ENCODE assay signal across 18 cellular contexts in genomic region chr14:105267820-105268548, GRCh38. TPM values are rescaled to one million over a fixed set of nuclear protein-coding genes. Genes with fewer than 3 reads are reported as not detected.
DNase-seq lines count a peak whose midpoint lies in the region; ATAC-seq and TF ChIP-seq lines count a peak whose summit lies in the region.
"Had no signal": no experiment of that assay in that cellular context is flagged by ENCODE, and none has a peak within 500 bp of the region (broad histone marks: within the 10 kb centered on the region; RNA-seq: fewer than 3 reads in every experiment).

No MANE protein-coding gene starts in this region.

- H3K4me2 ChIP-seq in PC-9: no peak overlapping the region

- no peaks in the 10 kb centered on the region; the same call in 1 of the 2 replicates for H3F3A ChIP-seq in PC-9 (ENCODE audit: insufficient read depth, low read depth)

- WGBS in esophagus muscularis mucosa: 76% methylated on average over 8 of the region's 21 CpGs

- H3K27ac Mint-ChIP-seq in stimulated activated effector memory CD8-positive, alpha-beta T cell treated with anti-CD3 and anti-CD28 coated beads, Interleukin-12 subunit alpha, Interleukin-12 subunit beta, amount 100 ng/mL, for 72 hours: peak overlapping the region; percentile 68
- H3K27ac Mint-ChIP-seq: activated B cell treated with CpG ODN at 0.5 μM for 24 hours; activated CD8-positive, alpha-beta memory T cell treated with anti-CD3 and anti-CD28 coated beads, Interleukin-2, amount 10 ng/mL, durations not matched to agents 7 days and 5 days; immature natural killer cell had no signal

- no peak overlapping the region for H2AFZ ChIP-seq in PC-9

- H3K36me3 Mint-ChIP-seq in stimulated activated effector memory CD8-positive, alpha-beta T cell treated with anti-CD3 and anti-CD28 coated beads, Interleukin-12 subunit alpha, Interleukin-12 subunit beta, amount 100 ng/mL, for 72 hours: peaks cover 32% of the 10 kb centered on the region

- no peaks in the 10 kb centered on the region for H3K9me2 ChIP-seq in PC-9 (ENCODE audit: insufficient read depth)

- peaks cover 18% of the 10 kb centered on the region for H3K4me1 Mint-ChIP-seq in stimulated activated effector memory CD8-positive, alpha-beta T cell treated with anti-CD3 and anti-CD28 coated beads, Interleukin-12 subunit alpha, Interleukin-12 subunit beta, amount 100 ng/mL, for 72 hours
- H3K4me1 Mint-ChIP-seq: activated CD8-positive, alpha-beta memory T cell treated with anti-CD3 and anti-CD28 coated beads, Interleukin-2, amount 10 ng/mL, durations not matched to agents 7 days and 5 days had no signal

- H3K27me3 ChIP-seq in esophagus muscularis mucosa (no peaks in the 10 kb centered on the region), PC-9 (ENCODE audit: insufficient read depth, low read depth) (no peaks in the 10 kb centered on the region)

- no peaks in the 10 kb centered on the region for H3K9me3 Mint-ChIP-seq in stimulated activated effector memory CD8-positive, alpha-beta T cell treated with anti-CD3 and anti-CD28 coated beads, Interleukin-12 subunit alpha, Interleukin-12 subunit beta, amount 100 ng/mL, for 72 hours
- H3K9me3 Mint-ChIP-seq: activated B cell treated with CpG ODN at 0.5 μM for 24 hours, immature natural killer cell had no signal

- peak; percentile 53 for ATAC-seq in Right ventricle myocardium inferior
- ATAC-seq in left colon: peak; percentile 91
- peak; percentile 28 for ATAC-seq in stimulated activated effector memory CD8-positive, alpha-beta T cell treated with anti-CD3 and anti-CD28 coated beads, Interleukin-12 subunit alpha, Interleukin-12 subunit beta, amount 100 ng/mL, for 72 hours
- ATAC-seq: activated CD8-positive, alpha-beta memory T cell treated with anti-CD3 and anti-CD28 coated beads, Interleukin-2, amount 10 ng/mL, durations not matched to agents 7 days and 5 days had no signal

- TF ChIP-seq EP300 in esophagus muscularis mucosa (IDR thresholded peaks at IDR 0.05): no peak

- intact Hi-C loops in Right ventricle myocardium inferior (cut with DNase I) (no loop called here), cardiac septum (cut with DNase I) (loop anchor here (5.0 kb wide), 1 partner anchor 66 kb away; no protein-coding TSS in a partner anchor), left colon (cut with DNase I, micrococcal nuclease) (loop anchor here in 1 of 2 donors (10.0 kb wide), 1 partner anchor 53 kb away; no protein-coding TSS in a partner anchor), esophagus muscularis mucosa (cut with DNase I) (no loop called here), PC-9 (cut with micrococcal nuclease; ENCODE audit: unreplicated experiment) (no loop called here)

- H3K36me3 ChIP-seq in esophagus muscularis mucosa (peaks cover 0 to 73% (median 29%) of the 10 kb centered on the region in 4 donors), PC-9 (ENCODE audit: low read depth) (no peaks in the 10 kb centered on the region)

- TF ChIP-seq CTCF in VCaP (conservative IDR thresholded peaks at IDR 0.05) (peak; percentile 36), esophagus muscularis mucosa (IDR thresholded peaks at IDR 0.05) (no peak), PC-9 (conservative IDR thresholded peaks at IDR 0.05) (no peak)

- 0 out of 2 replicates have a peak, but pooled peaks cover 5% of the 10 kb centered on the region for H3K79me2 ChIP-seq in PC-9 (ENCODE audit: low read depth)

- H4K20me1 ChIP-seq in PC-9 (ENCODE audit: insufficient read depth): peaks cover 13% of the 10 kb centered on the region

- H3K4me3 ChIP-seq in esophagus muscularis mucosa (no peak overlapping the region), PC-9 (no peak overlapping the region)

- DNase-seq in Right ventricle myocardium inferior (ENCODE audit: missing footprints) (no peak), cardiac septum (ENCODE audit: low spot score) (no peak), left colon (peak in 1 of 2 donors; percentile 38), esophagus muscularis mucosa (ENCODE audit: extremely low spot score) (no peak), NCI-H69 (lab: John Stamatoyannopoulos, UW) (no peak), PC-9 (no peak)
- no peak for DNase-seq in stimulated activated effector memory CD8-positive, alpha-beta T cell treated with anti-CD3 and anti-CD28 coated beads, Interleukin-12 subunit alpha, Interleukin-12 subunit beta, amount 100 ng/mL, for 72 hours (ENCODE audit: low spot score in 2 of 2)
- DNase-seq: activated B cell treated with CpG ODN at 0.5 μM for 24 hours; activated CD8-positive, alpha-beta memory T cell treated with anti-CD3 and anti-CD28 coated beads, Interleukin-2, amount 10 ng/mL, durations not matched to agents 7 days and 5 days; activated effector memory CD4-positive, alpha-beta T cell treated with Interleukin-2 at 50 U/mL for 16 hours; HCEC 1CT; immature natural killer cell; mesendoderm; NCI-H2081 treated with DMSO at 0.1 percent for 48 hours; NCI-H82; stimulated activated CD4-positive, alpha-beta T cell treated with anti-CD3 and anti-CD28 coated beads, Interleukin-1b, Interleukin-23, amount 100 ng/mL, for 48 hours; T-helper 1 cell had no signal

- CTCF ChIA-PET in PC-9 (lab: Charles Lee): no interaction called here

- H3K4me1 ChIP-seq in esophagus muscularis mucosa: peaks cover 0 to 6% (median 0%) of the 10 kb centered on the region in 4 donors
- H3K4me1 ChIP-seq in PC-9 (replicated peaks; ENCODE audit: insufficient read depth): peaks cover 4% of the 10 kb centered on the region; the same call in 1 of the 2 replicates

- POLR2A ChIA-PET in PC-9 (lab: Charles Lee; ENCODE audit: unreplicated experiment): no interaction called here

- no peak overlapping the region for H3K4me3 Mint-ChIP-seq in stimulated activated effector memory CD8-positive, alpha-beta T cell treated with anti-CD3 and anti-CD28 coated beads, Interleukin-12 subunit alpha, Interleukin-12 subunit beta, amount 100 ng/mL, for 72 hours
- H3K4me3 Mint-ChIP-seq: activated B cell treated with CpG ODN at 0.5 μM for 24 hours; activated CD8-positive, alpha-beta memory T cell treated with anti-CD3 and anti-CD28 coated beads, Interleukin-2, amount 10 ng/mL, durations not matched to agents 7 days and 5 days; immature natural killer cell had no signal

- H3K9me3 ChIP-seq in esophagus muscularis mucosa: no peaks in the 10 kb centered on the region
- H3K9me3 ChIP-seq in PC-9 (ENCODE audit: insufficient read depth, low read depth): no peaks in the 10 kb centered on the region

- no peak for TF ChIP-seq POLR2A in esophagus muscularis mucosa (IDR thresholded peaks at IDR 0.05; ENCODE audit: low read depth)

- H3K27ac ChIP-seq in VCaP (no peak overlapping the region), esophagus muscularis mucosa (replicated peaks in 1 of 4) (no peak overlapping the region), PC-9 (no peak overlapping the region)

- no TSS peak for BruUV-seq in PC-9 (replicated peaks; lab: Mats Ljungman, UMichigan)

RNA-seq across cellular contexts. Expression of gene BTBD6, which starts 19.7 kb away (rescaled TPM):
- total RNA-seq in Right ventricle myocardium inferior (48.8 TPM), cardiac septum (34.9 TPM), left colon (10 to 100 TPM; 52.5 to 53.6 TPM), esophagus muscularis mucosa (10 to 100 TPM; 56.1 to 72.5 (median 69.4) TPM), PC-9 (2021) (9.0 and 12.2 TPM in 2 replicates)

RNA-seq across cellular contexts. Expression of gene BRF1, which starts 32.8 kb away (rescaled TPM):
- total RNA-seq in Right ventricle myocardium inferior (19.0 TPM), cardiac septum (17.7 TPM), left colon (10 to 100 TPM; 29.9 to 35.1 TPM), esophagus muscularis mucosa (10 to 100 TPM; 23.0 to 47.3 (median 41.4) TPM), PC-9 (2021) (24.8 and 31.2 TPM in 2 replicates)

RNA-seq across cellular contexts. Expression of gene PACS2, which starts 46.6 kb away (rescaled TPM):
- total RNA-seq in Right ventricle myocardium inferior: 69.1 TPM
- total RNA-seq in cardiac septum: 55.1 TPM
- 10 to 100 TPM; 54.8 to 67.5 TPM for total RNA-seq in left colon
- 10 to 100 TPM; 59.8 to 97.4 (median 71.2) TPM for total RNA-seq in esophagus muscularis mucosa
- 43.3 and 52.2 TPM in 2 replicates for total RNA-seq in PC-9 (2021)

Comparison
In these comparisons a context has a peak if more than half of its experiments do, and no peak if none do; other contexts are left out.
1. ATAC-seq: peak in every context shown above with its lines; median percentile 91 in left colon; 53 in Right ventricle myocardium inferior; 28 in stimulated activated effector memory CD8-positive, alpha-beta T cell treated with anti-CD3 and anti-CD28 coated beads, Interleukin-12 subunit alpha, Interleukin-12 subunit beta, amount 100 ng/mL, for 72 hours.